Comparison of ENCODE assay signal across 16 cellular contexts in genomic region chr10:38119038-38119437, GRCh38. TPM values are rescaled to one million over a fixed set of nuclear protein-coding genes. Genes with fewer than 3 reads are reported as not detected.
A peak's percentile ranks its signal among the peaks of the same experiment; 100 is the strongest.
DNase-seq lines count a peak whose midpoint lies in the region; ATAC-seq and TF ChIP-seq lines count a peak whose summit lies in the region.
"Had no signal": no experiment of that assay in that cellular context is flagged by ENCODE, and none has a peak within 500 bp of the region (broad histone marks: within the 10 kb centered on the region; RNA-seq: fewer than 3 reads in every experiment).

No MANE protein-coding gene starts in this region.

- TF ChIP-seq CTCF in A673 (conservative IDR thresholded peaks at IDR 0.05; ENCODE audit: low read depth, low read length) (no peak), Caco-2 (IDR thresholded peaks at IDR 0.05; ENCODE audit: insufficient read depth in 1 of 2, low read depth in 1 of 2, low read length in 1 of 2, severe bottlenecking in 1 of 2, unreplicated experiment in 1 of 2) (no peak), MCF 10A (IDR thresholded peaks at IDR 0.05; ENCODE audit: unreplicated experiment) (no peak)

- H3K9me3 ChIP-seq in A673 (ENCODE audit: low read depth, low read length, poor library complexity, severe bottlenecking) (peaks cover 100% of the 10 kb centered on the region), Caco-2 (peaks cover 80% of the 10 kb centered on the region), adipocyte (ENCODE audit: control insufficient read depth, low read length) (peaks cover 100% of the 10 kb centered on the region), iPS-18a (ENCODE audit: control insufficient read depth, low read depth, low read length) (peaks cover 95% of the 10 kb centered on the region)

- H3K27ac Mint-ChIP-seq in Caco-2 (ENCODE audit: unreplicated experiment) (no peak overlapping the region), MCF 10A (ENCODE audit: low read depth, unreplicated experiment) (no peak overlapping the region)
- H3K27ac Mint-ChIP-seq: CD4-positive, alpha-beta memory T cell; GM23338 had no signal

- POLR2A ChIA-PET in A673 (lab: Charles Lee; ENCODE audit: low non-redundant PET) (no interaction called here), Caco-2 (lab: Charles Lee) (no interaction called here), MCF 10A (lab: Yijun Ruan, JAX) (no interaction called here), HEK293T (lab: Yijun Ruan, JAX) (no interaction called here)

- H3K9me3 Mint-ChIP-seq in Caco-2 (ENCODE audit: unreplicated experiment) (peaks cover 78% of the 10 kb centered on the region), MCF 10A (ENCODE audit: unreplicated experiment) (peaks cover 25% of the 10 kb centered on the region)

- H3K36me3 Mint-ChIP-seq in Caco-2 (ENCODE audit: insufficient read depth, unreplicated experiment) (peaks cover 63% of the 10 kb centered on the region), MCF 10A (ENCODE audit: insufficient read depth, unreplicated experiment) (peaks cover 86% of the 10 kb centered on the region)

- no peak overlapping the region for H3K27ac ChIP-seq in A673 (ENCODE audit: low read depth, low read length, poor library complexity, severe bottlenecking)
- no peak overlapping the region for H3K27ac ChIP-seq in iPS-18a (ENCODE audit: low read length)
- H3K27ac ChIP-seq: C4-2B had no signal

- CTCF ChIA-PET in A673 (lab: Charles Lee) (no interaction called here), Caco-2 (lab: Charles Lee) (no interaction called here), MCF 10A (lab: Yijun Ruan, JAX) (no interaction called here), HEK293T (lab: Yijun Ruan, JAX) (no interaction called here)

- H3K4me3 ChIP-seq in A673 (ENCODE audit: low read depth, low read length, poor library complexity, severe bottlenecking) = no peak overlapping the region
- H3K4me3 ChIP-seq in Caco-2 (ENCODE audit: low read depth, low read length) = no peak overlapping the region
- peak overlapping the region; percentile 76 for H3K4me3 ChIP-seq in adipocyte (ENCODE audit: low read length)
- H3K4me3 ChIP-seq in iPS-18a (ENCODE audit: low read length) = peak overlapping the region; percentile 9
- H3K4me3 ChIP-seq: GM23338 had no signal

- BruUV-seq in A673 (replicated peaks; lab: Mats Ljungman, UMichigan) (TSS peak; percentile 3), Caco-2 (replicated peaks; lab: Mats Ljungman, UMichigan) (TSS peak; percentile 1), MCF 10A (replicated peaks; lab: Mats Ljungman, UMichigan) (no TSS peak)

- H3K4me1 ChIP-seq in A673 (ENCODE audit: insufficient read depth, low read length, poor library complexity, severe bottlenecking) = no peaks in the 10 kb centered on the region
- no peaks in the 10 kb centered on the region for H3K4me1 ChIP-seq in Caco-2
- H3K4me1 ChIP-seq in adipocyte (ENCODE audit: control insufficient read depth, insufficient read depth, low read length) = no peaks in the 10 kb centered on the region
- no peaks in the 10 kb centered on the region for H3K4me1 ChIP-seq in iPS-18a (ENCODE audit: control insufficient read depth, low read depth, low read length)

- DNase-seq in A673 (ENCODE audit: low spot score) (no peak), Caco-2 (no peak), adipocyte (ENCODE audit: low read depth) (no peak), MCF 10A (ENCODE audit: unreplicated experiment) (no peak), HEK293T (ENCODE audit: extremely low spot score) (no peak)
- DNase-seq: 8988T; ACHN; CD4-positive, alpha-beta memory T cell; COR-L47; H7 had no signal

- no peaks in the 10 kb centered on the region for H3K4me1 Mint-ChIP-seq in Caco-2 (ENCODE audit: low read depth, unreplicated experiment)
- no peaks in the 10 kb centered on the region for H3K4me1 Mint-ChIP-seq in MCF 10A (ENCODE audit: insufficient read depth, unreplicated experiment)
- H3K4me1 Mint-ChIP-seq: CD4-positive, alpha-beta memory T cell; GM23338 had no signal

- intact Hi-C loops in A673 (cut with micrococcal nuclease; ENCODE audit: unreplicated experiment) = no loop called here
- intact Hi-C loops in Caco-2 (cut with micrococcal nuclease; ENCODE audit: unreplicated experiment) = no loop called here
- intact Hi-C loops in MCF 10A (cut with micrococcal nuclease) = no loop called here

- H3K36me3 ChIP-seq in A673 (ENCODE audit: insufficient read depth, low read length, poor library complexity, severe bottlenecking) (peaks cover 48% of the 10 kb centered on the region), Caco-2 (ENCODE audit: control insufficient read depth, insufficient read depth, low read length) (peaks cover 9% of the 10 kb centered on the region), adipocyte (ENCODE audit: control insufficient read depth, insufficient read depth, low read length, severe bottlenecking) (peaks cover 58% of the 10 kb centered on the region), iPS-18a (ENCODE audit: control insufficient read depth, low read depth, low read length) (peaks cover 37% of the 10 kb centered on the region)

- H3K27me3 ChIP-seq in A673 (replicated peaks; ENCODE audit: insufficient read depth, low read depth, low read length, poor library complexity) (no peaks in the 10 kb centered on the region), Caco-2 (replicated peaks; ENCODE audit: control insufficient read depth, insufficient read depth, low read length) (no peaks in the 10 kb centered on the region), adipocyte (replicated peaks; ENCODE audit: control insufficient read depth, insufficient read depth, low read length) (no peaks in the 10 kb centered on the region), iPS-18a (ENCODE audit: control insufficient read depth, insufficient read depth, low read length) (no peaks in the 10 kb centered on the region)

- ATAC-seq in GM19452 (IDR thresholded peaks at IDR 0.05; ENCODE audit: unreplicated experiment) (no peak), GM21423 (IDR thresholded peaks at IDR 0.05; ENCODE audit: unreplicated experiment) (no peak)
- ATAC-seq: GM23338, HepG2 had no signal

- H3K4me3 Mint-ChIP-seq in Caco-2 (ENCODE audit: unreplicated experiment) (no peak overlapping the region), MCF 10A (ENCODE audit: unreplicated experiment) (no peak overlapping the region)
- H3K4me3 Mint-ChIP-seq: CD4-positive, alpha-beta memory T cell; GM23338 had no signal

- no peak overlapping the region for H3K9ac ChIP-seq in adipocyte (ENCODE audit: low read length)
- no peak overlapping the region for H3K9ac ChIP-seq in iPS-18a (ENCODE audit: low read length)

- no peaks in the 10 kb centered on the region for H3K27me3 Mint-ChIP-seq in Caco-2 (ENCODE audit: insufficient read depth, unreplicated experiment)
- H3K27me3 Mint-ChIP-seq in MCF 10A (ENCODE audit: insufficient read depth, unreplicated experiment) = no peaks in the 10 kb centered on the region
- H3K27me3 Mint-ChIP-seq: CD4-positive, alpha-beta memory T cell had no signal

TF ChIP-seq in HEK293T, 16 proteins besides CTCF, POLR2A, EP300 and RAD21:
- TF ChIP-seq PKNOX1 (IDR thresholded peaks at IDR 0.05) (no peak), NFRKB (IDR thresholded peaks at IDR 0.05) (no peak), ARNT (IDR thresholded peaks at IDR 0.05) (no peak), SUZ12 (IDR thresholded peaks at IDR 0.05) (no peak), SP1 (IDR thresholded peaks at IDR 0.05) (no peak), FOXA1 (IDR thresholded peaks at IDR 0.05) (no peak), L3MBTL2 (conservative IDR thresholded peaks at IDR 0.05) (no peak)

RNA-seq across cellular contexts. Expression of gene ZNF37A, which starts 24.9 kb away (rescaled TPM):
- total RNA-seq in A673 (2021) (19.0 and 20.4 TPM in 2 replicates), Caco-2 (2022) (14.0 and 15.1 TPM in 2 replicates), MCF 10A (2022) (44.5 and 52.3 TPM in 2 replicates)

Comparison
In these comparisons a context has a peak if more than half of its experiments do, and no peak if none do; other contexts are left out.
1. H3K4me3 ChIP-seq: peak in adipocyte (single experiment) and iPS-18a (single experiment); none in A673 (single experiment) and Caco-2 (single experiment).